ENCODE assay signal across 34 cellular contexts in the genomic region with DNA sequence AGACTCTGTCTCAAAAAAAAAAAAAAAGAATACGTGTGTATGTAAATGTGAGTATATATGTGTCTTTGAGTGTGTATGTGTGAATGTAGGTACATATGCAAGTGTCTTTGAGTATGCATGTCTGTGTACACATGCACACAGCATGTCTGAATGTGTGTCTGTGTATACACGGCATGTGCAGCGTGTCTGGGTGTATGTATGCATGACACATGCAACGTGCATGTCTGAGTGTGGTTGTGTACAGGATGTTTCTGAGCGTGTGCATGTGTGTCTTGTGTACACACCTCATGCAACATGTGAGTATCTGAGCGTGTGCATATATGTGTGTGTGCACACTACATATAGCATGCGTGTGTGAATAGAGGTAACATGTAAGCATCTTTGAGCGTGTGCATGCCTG. TPM values are rescaled to one million over a fixed set of nuclear protein-coding genes. Genes with fewer than 3 reads are reported as not detected.
"Had no signal": no experiment of that assay in that cellular context is flagged by ENCODE, and none has a peak within 500 bp of the region (broad histone marks: within the 10 kb centered on the region; RNA-seq: fewer than 3 reads in every experiment).

No MANE protein-coding gene starts in this region.

- FAIRE-seq: colon, endothelial cell of umbilical vein had no signal

- ATAC-seq: activated CD4-positive, alpha-beta T cell treated with anti-CD3 and anti-CD28 coated beads for 36 hours; activated CD8-positive, alpha-beta memory T cell treated with anti-CD3 and anti-CD28 coated beads, Interleukin-2, amount 10 ng/mL, durations not matched to agents 7 days and 5 days; activated CD8-positive, alpha-beta T cell treated with anti-CD3 and anti-CD28 coated beads, Interleukin-2, amount 10 ng/mL, durations not matched to agents 7 days and 5 days; effector memory CD8-positive, alpha-beta T cell; gastroesophageal sphincter; heart right ventricle had no signal

- DNase-seq: activated CD4-positive, alpha-beta memory T cell treated with anti-CD3 and anti-CD28 coated beads for 36 hours; activated CD4-positive, alpha-beta T cell treated with anti-CD3 and anti-CD28 coated beads for 36 hours; activated CD4-positive, alpha-beta T cell treated with anti-CD3 and anti-CD28 coated beads, Interleukin-2, amount 10 ng/mL, durations not matched to agents 24 days and 14 days; activated CD4-positive, CD25-positive, alpha-beta regulatory T cell; activated CD4-positive, CD25-positive, alpha-beta regulatory T cell treated with anti-CD3 and anti-CD28 coated beads, Interleukin-2, amount 50 U/mL, for 72 hours; activated CD8-positive, alpha-beta memory T cell treated with anti-CD3 and anti-CD28 coated beads, Interleukin-2, amount 10 ng/mL, durations not matched to agents 7 days and 5 days; activated CD8-positive, alpha-beta memory T cell treated with anti-CD3 and anti-CD28 coated beads, Interleukin-2, amount 50 U/mL, for 4 hours; activated CD8-positive, alpha-beta T cell treated with anti-CD3 and anti-CD28 coated beads, Interleukin-2, amount 10 ng/mL, durations not matched to agents 7 days and 5 days; activated effector memory CD4-positive, alpha-beta T cell treated with anti-CD3 and anti-CD28 coated beads, Interleukin-2, amount 50 U/mL, for 16 hours; activated naive CD4-positive, alpha-beta T cell treated with anti-CD3 and anti-CD28 coated beads for 36 hours; activated naive CD8-positive, alpha-beta T cell treated with anti-CD3 and anti-CD28 coated beads, Interleukin-2, amount 10 ng/mL, durations not matched to agents 7 days and 5 days; activated T-cell treated with anti-CD3 and anti-CD28 coated beads, Interleukin-2, amount 50 U/mL, for 1 hour; activated T-cell treated with anti-CD3 and anti-CD28 coated beads, Interleukin-2, amount 50 U/mL, for 48 hours; cortex of kidney; dermis blood vessel endothelial cell; effector CD4-positive, alpha-beta T cell; effector memory CD8-positive, alpha-beta T cell; esophagus squamous epithelium; foreskin melanocyte; heart right ventricle; T-helper 2 cell had no signal

- H3K4me3 ChIP-seq: ascending aorta, breast epithelium, esophagus squamous epithelium, gastroesophageal sphincter, heart right ventricle had no signal

- H3K27me3 ChIP-seq: ascending aorta, breast epithelium had no signal

- H3K27ac ChIP-seq: ascending aorta, breast epithelium, epithelial cell of prostate, esophagus squamous epithelium, gastroesophageal sphincter, heart right ventricle had no signal

- H3K36me3 ChIP-seq: ascending aorta, breast epithelium, esophagus squamous epithelium, gastroesophageal sphincter, heart right ventricle had no signal

- H3K4me1 ChIP-seq: ascending aorta, breast epithelium, esophagus squamous epithelium, gastroesophageal sphincter, heart right ventricle had no signal

- H3K9me3 ChIP-seq: ascending aorta, breast epithelium, esophagus squamous epithelium, gastroesophageal sphincter, heart right ventricle had no signal

RNA-seq across cellular contexts. Expression of a gene that starts 20.8 kb away (rescaled TPM):
- total RNA-seq: activated CD4-positive, alpha-beta memory T cell treated with anti-CD3 and anti-CD28 coated beads for 36 hours; activated CD4-positive, alpha-beta T cell treated with anti-CD3 and anti-CD28 coated beads for 36 hours; activated CD4-positive, alpha-beta T cell treated with anti-CD3 and anti-CD28 coated beads, Interleukin-2, amount 10 ng/mL, durations not matched to agents 24 days and 14 days; activated CD8-positive, alpha-beta memory T cell treated with anti-CD3 and anti-CD28 coated beads for 36 hours; activated naive CD4-positive, alpha-beta T cell treated with anti-CD3 and anti-CD28 coated beads for 36 hours; activated T-helper 1 cell treated with anti-CD3 and anti-CD28 coated beads, Interleukin-12 subunit alpha, Interleukin-12 subunit beta, Interleukin-2, Interleukin-4 antibody, amounts not matched to agents 30 ng/mL and 10 ng/mL and 1 ng/mL, durations not matched to agents 14 hours and 24 hours and 36 hours; activated T-helper 2 cell treated with anti-CD3 and anti-CD28 coated beads, Interferon-gamma antibody, Interleukin-2, Interleukin-4, amounts not matched to agents 10 μg/mL and 5 μg/mL and 100 μg/mL, durations not matched to agents 14 hours and 24 hours and 36 hours; ascending aorta; cardiac septum; dermis blood vessel endothelial cell; endothelial cell of umbilical vein; fibroblast of villous mesenchyme; glomerular endothelial cell had no signal
- polyA plus RNA-seq: endothelial cell of umbilical vein, fibroblast of lung, heart right ventricle had no signal
